30 cellular contexts compared by ENCODE assay signal in genomic region chr2:8044046-8044594, GRCh38.
"Had no signal": no experiment of that assay in that cellular context is flagged by ENCODE, and none has a peak within 500 bp of the region (broad histone marks: within the 10 kb centered on the region; RNA-seq: fewer than 3 reads in every experiment).

No MANE protein-coding gene starts in this region.

- H3K9ac ChIP-seq: neural progenitor cell, parathyroid adenoma had no signal

- H3K27me3 Mint-ChIP-seq: naive thymus-derived CD4-positive, alpha-beta T cell had no signal

- H3K27ac ChIP-seq: neural progenitor cell, neutrophil, ovary, parathyroid adenoma, psoas muscle, right lobe of liver, sigmoid colon, suprapubic skin, testis, tibial artery, transverse colon, upper lobe of left lung, vagina had no signal

- H3K27me3 ChIP-seq: neural progenitor cell, neutrophil, ovary, right lobe of liver, sigmoid colon, suprapubic skin, testis, tibial artery, transverse colon, upper lobe of left lung, vagina had no signal

- H3K9me3 ChIP-seq: neutrophil, ovary, psoas muscle, right lobe of liver, suprapubic skin, testis, transverse colon, upper lobe of left lung, vagina had no signal

- ATAC-seq: naive thymus-derived CD4-positive, alpha-beta T cell; natural killer cell; psoas muscle; right cardiac atrium; right lobe of liver; stimulated activated effector memory CD8-positive, alpha-beta T cell treated with anti-CD3 and anti-CD28 coated beads, Interleukin-12 subunit alpha, Interleukin-12 subunit beta, amount 100 ng/mL, for 72 hours; stimulated activated naive CD8-positive, alpha-beta T cell treated with anti-CD3 and anti-CD28 coated beads, Interleukin-15, amount 100 ng/mL, for 72 hours; stimulated activated naive CD8-positive, alpha-beta T cell treated with anti-CD3 and anti-CD28 coated beads, Interleukin-15, Interleukin-2, amounts not matched to agents 100 U/mL and 50 U/mL, for 24 hours had no signal

- H3K9me3 Mint-ChIP-seq: neural progenitor cell; stimulated activated effector memory CD8-positive, alpha-beta T cell treated with anti-CD3 and anti-CD28 coated beads, Interleukin-12 subunit alpha, Interleukin-12 subunit beta, amount 100 ng/mL, for 72 hours had no signal

- DNase-seq: naive thymus-derived CD4-positive, alpha-beta T cell; natural killer cell; nucleus accumbens; ovary; posterior cingulate gyrus; psoas muscle; right cardiac atrium; right lobe of liver; sigmoid colon; small intestine; stimulated activated CD4-positive, alpha-beta T cell treated with anti-CD3 and anti-CD28 coated beads, Interleukin-15, amount 100 ng/mL, for 24 hours; stimulated activated CD4-positive, alpha-beta T cell treated with anti-CD3 and anti-CD28 coated beads, Interleukin-2, amount 100 ng/mL, for 24 hours; stimulated activated CD4-positive, alpha-beta T cell treated with anti-CD3 and anti-CD28 coated beads, Interleukin-2, amount 100 ng/mL, for 48 hours; stimulated activated CD4-positive, alpha-beta T cell treated with anti-CD3 and anti-CD28 coated beads, Interleukin-4, amount 100 ng/mL, for 24 hours; stimulated activated naive CD4-positive, alpha-beta T cell; stimulated activated naive CD8-positive, alpha-beta T cell treated with anti-CD3 and anti-CD28 coated beads, Interleukin-15, amount 100 ng/mL, for 72 hours; stimulated activated naive CD8-positive, alpha-beta T cell treated with anti-CD3 and anti-CD28 coated beads, Interleukin-15, Interleukin-2, amounts not matched to agents 100 U/mL and 50 U/mL, for 24 hours; substantia nigra; testis; tibial artery; transverse colon; upper lobe of left lung had no signal

- H3K4me3 Mint-ChIP-seq: naive thymus-derived CD4-positive, alpha-beta T cell; natural killer cell; nephron; neural progenitor cell; stimulated activated effector memory CD8-positive, alpha-beta T cell treated with anti-CD3 and anti-CD28 coated beads, Interleukin-12 subunit alpha, Interleukin-12 subunit beta, amount 100 ng/mL, for 72 hours; stimulated activated naive CD8-positive, alpha-beta T cell treated with anti-CD3 and anti-CD28 coated beads, Interleukin-15, amount 100 ng/mL, for 72 hours had no signal

- H3K36me3 ChIP-seq: neural progenitor cell, neutrophil, ovary, right lobe of liver, sigmoid colon, suprapubic skin, tibial artery, transverse colon, upper lobe of left lung, vagina had no signal

- H3K27ac Mint-ChIP-seq: naive thymus-derived CD4-positive, alpha-beta T cell; natural killer cell; nephron; neural progenitor cell; progenitor cell of endocrine pancreas; stimulated activated naive CD8-positive, alpha-beta T cell treated with anti-CD3 and anti-CD28 coated beads, Interleukin-15, amount 100 ng/mL, for 72 hours had no signal

- H3K4me1 ChIP-seq: neural progenitor cell, parathyroid adenoma, psoas muscle, right lobe of liver, suprapubic skin, testis, tibial artery, transverse colon, upper lobe of left lung, vagina had no signal

- H3K4me2 ChIP-seq: neural progenitor cell had no signal

- H3K36me3 Mint-ChIP-seq: neural progenitor cell; stimulated activated effector memory CD8-positive, alpha-beta T cell treated with anti-CD3 and anti-CD28 coated beads, Interleukin-12 subunit alpha, Interleukin-12 subunit beta, amount 100 ng/mL, for 72 hours had no signal

- H3K4me3 ChIP-seq: neural progenitor cell, ovary, psoas muscle, right lobe of liver, sigmoid colon, suprapubic skin, testis, tibial artery, transverse colon, upper lobe of left lung, vagina had no signal

- H2AFZ ChIP-seq: neural progenitor cell, parathyroid adenoma had no signal

- H3K4me1 Mint-ChIP-seq: neural progenitor cell; stimulated activated naive CD8-positive, alpha-beta T cell treated with anti-CD3 and anti-CD28 coated beads, Interleukin-15, amount 100 ng/mL, for 72 hours had no signal
